In the genomic region with DNA sequence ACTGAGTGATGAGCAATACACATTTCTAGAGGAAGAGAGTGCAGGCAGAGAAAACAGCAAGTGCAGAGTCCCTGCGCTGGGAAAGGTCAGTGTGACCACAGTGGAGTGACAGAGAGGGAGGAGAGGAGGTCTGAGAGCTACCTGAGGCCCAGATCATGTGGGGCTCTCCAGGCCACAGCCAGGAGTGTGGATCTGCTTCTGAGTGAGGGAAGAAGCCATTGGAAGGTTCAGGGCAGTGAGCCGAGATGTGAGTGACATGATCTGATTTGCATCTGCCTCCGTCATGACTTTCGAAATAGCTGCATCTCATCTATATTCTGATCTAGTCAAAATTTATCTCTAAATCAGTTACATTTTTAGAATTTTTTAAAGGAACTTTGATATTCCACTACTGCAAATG, we compare ENCODE assay signal across 18 cellular contexts.
DNase-seq lines count a peak whose midpoint lies in the region; ATAC-seq and TF ChIP-seq lines count a peak whose summit lies in the region.
"Had no signal": no experiment of that assay in that cellular context is flagged by ENCODE, and none has a peak within 500 bp of the region (broad histone marks: within the 10 kb centered on the region; RNA-seq: fewer than 3 reads in every experiment).

No MANE protein-coding gene starts in this region.

- H3K27me3 ChIP-seq in H9 (ENCODE audit: insufficient read depth, low read length) (no peaks in the 10 kb centered on the region), parathyroid adenoma (ENCODE audit: control insufficient read depth, insufficient read depth, low read length) (no peaks in the 10 kb centered on the region)
- H3K27me3 ChIP-seq: Peyer's patch had no signal

- H2BK12ac ChIP-seq in H9 (ENCODE audit: insufficient read length, low read depth, low read length) = no peak overlapping the region

- H3K27me3 Mint-ChIP-seq in CD14-positive monocyte (ENCODE audit: low read depth in 3 of 3) (peaks cover 6 to 13% (median 9%) of the 10 kb centered on the region in 3 donors), H9 (ENCODE audit: low read depth) (peaks cover 5% of the 10 kb centered on the region)

- H3K36me3 Mint-ChIP-seq in CD14-positive monocyte = no peaks in the 10 kb centered on the region
- H3K36me3 Mint-ChIP-seq in H9 (ENCODE audit: insufficient read depth in 1 of 3, low read depth in 3 of 3) = no peaks in the 10 kb centered on the region
- no peaks in the 10 kb centered on the region for H3K36me3 Mint-ChIP-seq in stimulated activated effector memory CD8-positive, alpha-beta T cell treated with anti-CD3 and anti-CD28 coated beads, Interleukin-12 subunit alpha, Interleukin-12 subunit beta, amount 100 ng/mL, for 72 hours

- H3K4me2 ChIP-seq in H9 (ENCODE audit: insufficient read depth, insufficient read length, low read length) = no peak overlapping the region
- peak overlapping the region; percentile 64 for H3K4me2 ChIP-seq in parathyroid adenoma (ENCODE audit: low read length)
- H3K4me2 ChIP-seq: KMS-11 had no signal

- no peak overlapping the region for H3K14ac ChIP-seq in H9 (ENCODE audit: insufficient read depth, low read length)

- H3K18ac ChIP-seq in H9 (ENCODE audit: insufficient read length, low read depth, low read length) = no peak overlapping the region

- no CpG with 5 or more reads among the region's 4 CpGs for WGBS in H9 (ENCODE audit: extremely low coverage, insufficient read length, low lambda C conversion rate)

- no peak overlapping the region for H4K91ac ChIP-seq in H9 (ENCODE audit: insufficient read length, low read depth, low read length)

- no peak overlapping the region for H3K56ac ChIP-seq in H9 (ENCODE audit: insufficient read length, low read depth, low read length)

- H3K27ac Mint-ChIP-seq in CD14-positive monocyte (no peak overlapping the region), H9 (peak overlapping the region in 2 of 3 experiments; percentile 71 to 83; a peak in 3 of 7 replicates)
- H3K27ac Mint-ChIP-seq in stimulated activated effector memory CD8-positive, alpha-beta T cell treated with anti-CD3 and anti-CD28 coated beads, Interleukin-12 subunit alpha, Interleukin-12 subunit beta, amount 100 ng/mL, for 72 hours = no peak overlapping the region

- TF ChIP-seq CTCF in CD14-positive monocyte (IDR thresholded peaks at IDR 0.05) (no peak), H9 (conservative IDR thresholded peaks at IDR 0.05) (no peak), parathyroid adenoma (IDR thresholded peaks at IDR 0.05) (no peak)

- H2BK5ac ChIP-seq in H9 (ENCODE audit: insufficient read length, low read length) = no peak overlapping the region

- no peak overlapping the region for H2BK15ac ChIP-seq in H9 (ENCODE audit: low read depth, low read length)

- H3K4ac ChIP-seq in H9 (ENCODE audit: low read depth, low read length) = no peak overlapping the region

- H3K79me2 ChIP-seq in H9 (ENCODE audit: insufficient read depth, low read length) (no peaks in the 10 kb centered on the region), parathyroid adenoma (no peaks in the 10 kb centered on the region)

- H3K36me3 ChIP-seq in parathyroid adenoma (ENCODE audit: control insufficient read depth, insufficient read depth, low read length) = no peaks in the 10 kb centered on the region
- H3K36me3 ChIP-seq: Peyer's patch had no signal

- H4K5ac ChIP-seq in H9 (ENCODE audit: insufficient read length, low read depth, low read length) = no peak overlapping the region

- DNase-seq in CD14-positive monocyte (ENCODE audit: low spot score) (peak; percentile 9), H9 (no peak), germinal center (ENCODE audit: low spot score) (peak; percentile 21), hippocampal formation (lab: John Stamatoyannopoulos, UW) (no peak)
- no peak for DNase-seq in stimulated activated effector memory CD8-positive, alpha-beta T cell treated with anti-CD3 and anti-CD28 coated beads, Interleukin-12 subunit alpha, Interleukin-12 subunit beta, amount 100 ng/mL, for 72 hours (ENCODE audit: low spot score in 2 of 2)
- no peak for DNase-seq in stimulated activated CD8-positive, alpha-beta memory T cell treated with anti-CD3 and anti-CD28 coated beads, Interleukin-4, amount 100 ng/mL, for 48 hours
- DNase-seq: DMS53, GOT3, IMR-90, NCI-H1105, NCI-H2029 treated with DMSO at 0.1 percent for 48 hours, NCI-H345, NCI-H524, Peyer's patch had no signal

- H3K4me1 Mint-ChIP-seq in CD14-positive monocyte = no peaks in the 10 kb centered on the region
- H3K4me1 Mint-ChIP-seq in H9 = peaks cover 38 to 45% of the 10 kb centered on the region in 2 experiments
- H3K4me1 Mint-ChIP-seq in stimulated activated effector memory CD8-positive, alpha-beta T cell treated with anti-CD3 and anti-CD28 coated beads, Interleukin-12 subunit alpha, Interleukin-12 subunit beta, amount 100 ng/mL, for 72 hours = no peaks in the 10 kb centered on the region

- no peak overlapping the region for H2BK120ac ChIP-seq in H9 (ENCODE audit: low read depth, low read length, poor library complexity, severe bottlenecking)

- H4K8ac ChIP-seq in H9 (replicated peaks; ENCODE audit: insufficient read length, low read depth, low read length) = no peak overlapping the region

- H3K79me1 ChIP-seq in H9 (ENCODE audit: insufficient read depth, low read depth, low read length, poor library complexity, severe bottlenecking) = no peaks in the 10 kb centered on the region

- intact Hi-C loops in CD14-positive monocyte (cut with micrococcal nuclease) = no loop called here

- ATAC-seq in stimulated activated effector memory CD8-positive, alpha-beta T cell treated with anti-CD3 and anti-CD28 coated beads, Interleukin-12 subunit alpha, Interleukin-12 subunit beta, amount 100 ng/mL, for 72 hours = no peak
- ATAC-seq in GM21529 (IDR thresholded peaks at IDR 0.05; ENCODE audit: unreplicated experiment) = no peak
- ATAC-seq: Right ventricle myocardium inferior had no signal

- no peak overlapping the region for H2AFZ ChIP-seq in H9 (ENCODE audit: low read length)
- H2AFZ ChIP-seq in parathyroid adenoma = peak overlapping the region; percentile 73

- peak overlapping the region; percentile 39 for H3K4me3 ChIP-seq in parathyroid adenoma (ENCODE audit: low read depth, low read length)
- H3K4me3 ChIP-seq: Peyer's patch had no signal

- H3K23ac ChIP-seq in H9 (ENCODE audit: insufficient read length, low read depth, low read length) = no peak overlapping the region

- H3K4me1 ChIP-seq in H9 (ENCODE audit: insufficient read depth, low read length) (peaks cover 2% of the 10 kb centered on the region; the same call in 1 of the 2 replicates), parathyroid adenoma (peaks cover 47% of the 10 kb centered on the region)
- H3K4me1 ChIP-seq: Peyer's patch had no signal

- no peak overlapping the region for H3T11ph ChIP-seq in H9 (ENCODE audit: low read length)

- H3K23me2 ChIP-seq in H9 (ENCODE audit: insufficient read length, low read depth, low read length, poor library complexity, severe bottlenecking) = no peaks in the 10 kb centered on the region

- H4K20me1 ChIP-seq in H9 (ENCODE audit: control insufficient read depth, insufficient read depth, insufficient read length) = no peaks in the 10 kb centered on the region

- H3K9ac ChIP-seq in H9 (ENCODE audit: extremely low read depth, insufficient read length, low read length) (no peak overlapping the region), parathyroid adenoma (no peak overlapping the region)
- H3K9ac ChIP-seq: KMS-11 had no signal

- H3K4me3 Mint-ChIP-seq in CD14-positive monocyte (no peak overlapping the region), H9 (peak overlapping the region in 1 of 2 experiments; percentile 51; a peak in 1 of 5 replicates)
- no peak overlapping the region for H3K4me3 Mint-ChIP-seq in stimulated activated effector memory CD8-positive, alpha-beta T cell treated with anti-CD3 and anti-CD28 coated beads, Interleukin-12 subunit alpha, Interleukin-12 subunit beta, amount 100 ng/mL, for 72 hours

- H3K27ac ChIP-seq in H9 (ENCODE audit: insufficient read length, low read depth, low read length) = no peak overlapping the region
- peak overlapping the region; percentile 81 for H3K27ac ChIP-seq in parathyroid adenoma
- H3K27ac ChIP-seq: KMS-11, Peyer's patch had no signal

- H3K9me3 ChIP-seq in H9 (ENCODE audit: control insufficient read depth, low read depth, low read length) (no peaks in the 10 kb centered on the region), parathyroid adenoma (ENCODE audit: control insufficient read depth, low read length) (no peaks in the 10 kb centered on the region)
- H3K9me3 ChIP-seq: Peyer's patch had no signal

- H2AK5ac ChIP-seq in H9 (ENCODE audit: insufficient read length, low read length) = no peak overlapping the region

- H3K9me3 Mint-ChIP-seq in CD14-positive monocyte = peaks cover 0 to 2% (median 0%) of the 10 kb centered on the region in 7 donors
- peaks cover 0 to under 1% of the 10 kb centered on the region in 2 experiments; a peak in 1 of 5 replicates for H3K9me3 Mint-ChIP-seq in H9
- no peaks in the 10 kb centered on the region for H3K9me3 Mint-ChIP-seq in stimulated activated effector memory CD8-positive, alpha-beta T cell treated with anti-CD3 and anti-CD28 coated beads, Interleukin-12 subunit alpha, Interleukin-12 subunit beta, amount 100 ng/mL, for 72 hours

- H2BK20ac ChIP-seq in H9 (ENCODE audit: low read depth, low read length, poor library complexity, severe bottlenecking) = no peak overlapping the region

Comparison
In these comparisons a context has a peak if more than half of its experiments do, and no peak if none do; other contexts are left out.
1. DNase-seq: peak in CD14-positive monocyte (single experiment) and germinal center (single experiment); none in H9 (single experiment), stimulated activated effector memory CD8-positive, alpha-beta T cell treated with anti-CD3 and anti-CD28 coated beads, Interleukin-12 subunit alpha, Interleukin-12 subunit beta, amount 100 ng/mL, for 72 hours (0 of 2), hippocampal formation (0 of 2) and stimulated activated CD8-positive, alpha-beta memory T cell treated with anti-CD3 and anti-CD28 coated beads, Interleukin-4, amount 100 ng/mL, for 48 hours (single experiment).
2. H3K27ac Mint-ChIP-seq: peak in H9 (2 of 3); none in CD14-positive monocyte (0 of 7) and stimulated activated effector memory CD8-positive, alpha-beta T cell treated with anti-CD3 and anti-CD28 coated beads, Interleukin-12 subunit alpha, Interleukin-12 subunit beta, amount 100 ng/mL, for 72 hours (single experiment).